ENCODE assay signal across 1 cellular context in the genomic region with DNA sequence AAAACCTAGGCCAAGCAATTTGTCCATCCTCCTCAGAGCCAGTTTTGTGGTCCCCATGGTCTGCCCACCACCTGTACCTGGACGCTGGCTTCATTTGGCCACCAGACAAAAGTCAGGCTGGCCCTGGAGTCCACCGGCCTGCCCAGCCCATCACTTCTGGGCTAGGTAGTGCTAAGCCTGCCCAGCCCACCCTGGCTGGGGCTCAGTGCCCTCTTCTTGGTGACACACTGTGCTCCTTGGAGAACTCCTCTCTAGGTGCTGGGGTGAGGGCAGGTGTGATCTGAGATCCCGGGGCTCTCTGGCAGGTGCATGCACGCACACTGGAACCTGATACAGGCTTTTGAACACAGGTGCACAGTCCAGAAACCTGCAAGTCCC.
TF ChIP-seq lines count a peak whose summit lies in the region.

No MANE protein-coding gene starts in this region.

TF ChIP-seq in HCT116, 20 proteins besides CTCF, POLR2A, EP300 and RAD21 (continued from another document):
- TF ChIP-seq, protein P1, sequence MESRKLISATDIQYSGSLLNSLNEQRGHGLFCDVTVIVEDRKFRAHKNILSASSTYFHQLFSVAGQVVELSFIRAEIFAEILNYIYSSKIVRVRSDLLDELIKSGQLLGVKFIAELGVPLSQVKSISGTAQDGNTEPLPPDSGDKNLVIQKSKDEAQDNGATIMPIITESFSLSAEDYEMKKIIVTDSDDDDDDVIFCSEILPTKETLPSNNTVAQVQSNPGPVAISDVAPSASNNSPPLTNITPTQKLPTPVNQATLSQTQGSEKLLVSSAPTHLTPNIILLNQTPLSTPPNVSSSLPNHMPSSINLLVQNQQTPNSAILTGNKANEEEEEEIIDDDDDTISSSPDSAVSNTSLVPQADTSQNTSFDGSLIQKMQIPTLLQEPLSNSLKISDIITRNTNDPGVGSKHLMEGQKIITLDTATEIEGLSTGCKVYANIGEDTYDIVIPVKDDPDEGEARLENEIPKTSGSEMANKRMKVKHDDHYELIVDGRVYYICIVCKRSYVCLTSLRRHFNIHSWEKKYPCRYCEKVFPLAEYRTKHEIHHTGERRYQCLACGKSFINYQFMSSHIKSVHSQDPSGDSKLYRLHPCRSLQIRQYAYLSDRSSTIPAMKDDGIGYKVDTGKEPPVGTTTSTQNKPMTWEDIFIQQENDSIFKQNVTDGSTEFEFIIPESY (IDR thresholded peaks at IDR 0.05; ENCODE audit: extremely low read depth, insufficient replicate concordance, low read length), result no peak
- TF ChIP-seq JUND (IDR thresholded peaks at IDR 0.05), result no peak
